Comparison of ENCODE assay signal across 17 cellular contexts in the genomic region with DNA sequence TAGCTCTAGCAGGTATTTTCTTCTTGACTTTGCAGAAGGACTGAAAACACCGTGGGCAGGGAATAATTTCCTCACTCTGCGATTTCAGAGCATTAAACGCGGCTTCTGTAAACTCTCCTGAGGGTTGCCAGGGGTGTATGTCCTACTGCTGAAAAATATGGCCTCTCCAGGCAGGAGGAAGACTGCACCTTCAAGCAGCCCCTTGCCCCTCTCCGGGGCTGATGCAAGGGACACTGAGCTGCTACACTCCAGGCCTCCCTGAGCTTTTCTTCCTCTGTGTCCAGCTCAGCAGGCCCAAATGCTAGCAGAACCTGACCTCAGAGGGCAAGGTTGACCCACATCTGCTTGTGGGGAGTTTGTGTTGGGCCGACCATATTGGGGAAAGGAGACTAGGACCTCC. TPM values are rescaled to one million over a fixed set of nuclear protein-coding genes. Genes with fewer than 3 reads are reported as not detected.
A peak's percentile ranks its signal among the peaks of the same experiment; 100 is the strongest.
DNase-seq lines count a peak whose midpoint lies in the region; ATAC-seq and TF ChIP-seq lines count a peak whose summit lies in the region.
"Had no signal": no experiment of that assay in that cellular context is flagged by ENCODE, and none has a peak within 500 bp of the region (broad histone marks: within the 10 kb centered on the region; RNA-seq: fewer than 3 reads in every experiment).

No MANE protein-coding gene starts in this region.

- peak; percentile 29 for DNase-seq in activated naive CD4-positive, alpha-beta T cell treated with anti-CD3 and anti-CD28 coated beads, Interleukin-2, amount 10 ng/mL, durations not matched to agents 7 days and 5 days
- no peak for DNase-seq in activated naive CD4-positive, alpha-beta T cell treated with Interleukin-2 at 50 U/mL for 16 hours
- no peak for DNase-seq in activated T-cell treated with anti-CD3 and anti-CD28 coated beads, Interleukin-2, amount 50 U/mL, for 4 hours
- DNase-seq in lower lobe of right lung (no peak), transverse colon (no peak), DMS79 (lab: John Stamatoyannopoulos, UW) (no peak), Right ventricle myocardium inferior (ENCODE audit: missing footprints) (no peak), ecto neural progenitor cell (ENCODE audit: low spot score) (no peak)
- DNase-seq: amniotic stem cell, MV-4-11, NCI-H69, PC-9 had no signal

- TF ChIP-seq POLR2A in transverse colon (IDR thresholded peaks at IDR 0.05) = no peak

- H3K36me3 Mint-ChIP-seq in activated naive CD4-positive, alpha-beta T cell treated with anti-CD3 and anti-CD28 coated beads, Interleukin-2, amount 10 ng/mL, durations not matched to agents 7 days and 5 days = peaks cover 60% of the 10 kb centered on the region
- H3K36me3 Mint-ChIP-seq in activated T-cell treated with anti-CD3 and anti-CD28 coated beads, Interleukin-2, amount 50 U/mL, for 4 hours (ENCODE audit: insufficient read depth) = peaks cover 51% of the 10 kb centered on the region
- H3K36me3 Mint-ChIP-seq: IgD-negative memory B cell had no signal

- H3K36me3 ChIP-seq in lower lobe of right lung (no peaks in the 10 kb centered on the region), transverse colon (no peaks in the 10 kb centered on the region)
- H3K36me3 ChIP-seq: stomach had no signal

- peak overlapping the region; percentile 92 for H3K27ac Mint-ChIP-seq in activated naive CD4-positive, alpha-beta T cell treated with anti-CD3 and anti-CD28 coated beads, Interleukin-2, amount 10 ng/mL, durations not matched to agents 7 days and 5 days

- H3K9me3 ChIP-seq in lower lobe of right lung = no peaks in the 10 kb centered on the region
- H3K9me3 ChIP-seq in transverse colon = no peaks in the 10 kb centered on the region
- H3K9me3 ChIP-seq: stomach had no signal

- TF ChIP-seq CTCF in lower lobe of right lung (IDR thresholded peaks at IDR 0.05) (no peak), transverse colon (IDR thresholded peaks at IDR 0.05) (no peak)

- H3K4me3 ChIP-seq in lower lobe of right lung (peak overlapping the region; percentile 36), transverse colon (peak overlapping the region in 1 of 4 donors; percentile 38)
- H3K4me3 ChIP-seq: PC-9, SK-N-MC had no signal

- H3K27me3 ChIP-seq in lower lobe of right lung (ENCODE audit: low read depth) (no peaks in the 10 kb centered on the region), transverse colon (peaks cover 3% of the 10 kb centered on the region)
- H3K27me3 ChIP-seq: stomach had no signal

- intact Hi-C loops in lower lobe of right lung (cut with DNase I) (no loop called here), transverse colon (cut with DNase I; ENCODE audit: low total_unique reads) (no loop called here), Right ventricle myocardium inferior (cut with DNase I) (no loop called here)

- WGBS in transverse colon (ENCODE audit: low coverage in 1 of 2), 2 donors = 63 to 80% methylated on average over 3 to 6 of the region's 6 CpGs

- H3K4me1 Mint-ChIP-seq in activated naive CD4-positive, alpha-beta T cell treated with anti-CD3 and anti-CD28 coated beads, Interleukin-2, amount 10 ng/mL, durations not matched to agents 7 days and 5 days = peaks cover 51% of the 10 kb centered on the region
- H3K4me1 Mint-ChIP-seq in activated T-cell treated with anti-CD3 and anti-CD28 coated beads, Interleukin-2, amount 50 U/mL, for 4 hours (ENCODE audit: low read depth) = peaks cover 52% of the 10 kb centered on the region

- H3K4me3 Mint-ChIP-seq in activated naive CD4-positive, alpha-beta T cell treated with anti-CD3 and anti-CD28 coated beads, Interleukin-2, amount 10 ng/mL, durations not matched to agents 7 days and 5 days = peak overlapping the region; percentile 90
- H3K4me3 Mint-ChIP-seq in activated T-cell treated with anti-CD3 and anti-CD28 coated beads, Interleukin-2, amount 50 U/mL, for 4 hours = peak overlapping the region; percentile 96

- no peak for TF ChIP-seq EP300 in transverse colon (IDR thresholded peaks at IDR 0.05; ENCODE audit: low read depth)

- CTCF ChIA-PET in activated naive CD4-positive, alpha-beta T cell treated with anti-CD3 and anti-CD28 coated beads, Interleukin-2, amount 10 ng/mL, durations not matched to agents 7 days and 5 days (lab: Charles Lee) = no interaction called here

- no peaks in the 10 kb centered on the region for H3K27me3 Mint-ChIP-seq in activated naive CD4-positive, alpha-beta T cell treated with anti-CD3 and anti-CD28 coated beads, Interleukin-2, amount 10 ng/mL, durations not matched to agents 7 days and 5 days
- H3K27me3 Mint-ChIP-seq in activated T-cell treated with anti-CD3 and anti-CD28 coated beads, Interleukin-2, amount 50 U/mL, for 4 hours (ENCODE audit: low read depth) = no peaks in the 10 kb centered on the region
- H3K27me3 Mint-ChIP-seq: IgD-negative memory B cell had no signal

- peaks cover 2% of the 10 kb centered on the region for H3K9me3 Mint-ChIP-seq in activated naive CD4-positive, alpha-beta T cell treated with anti-CD3 and anti-CD28 coated beads, Interleukin-2, amount 10 ng/mL, durations not matched to agents 7 days and 5 days
- no peaks in the 10 kb centered on the region for H3K9me3 Mint-ChIP-seq in activated T-cell treated with anti-CD3 and anti-CD28 coated beads, Interleukin-2, amount 50 U/mL, for 4 hours
- H3K9me3 Mint-ChIP-seq: IgD-negative memory B cell had no signal

- peak in 1 of 2 donors; percentile 5 for ATAC-seq in activated T-cell treated with anti-CD3 and anti-CD28 coated beads, Interleukin-2, amount 50 U/mL, for 4 hours
- no peak for ATAC-seq in lower lobe of right lung
- no peak for ATAC-seq in Right ventricle myocardium inferior

- H3K27ac ChIP-seq in lower lobe of right lung = no peak overlapping the region
- peak overlapping the region; percentile 21 to 63 (median 32) for H3K27ac ChIP-seq in transverse colon
- H3K27ac ChIP-seq: PC-9, SK-N-MC had no signal

- in situ Hi-C loops in transverse colon (cut with MboI; ENCODE audit: low pct_ligation_motif_present in 1 of 4, low pct_unique_long_range_greater_than_20kb in 1 of 4, low sequenced_read_pairs in 3 of 4) = no loop called here

- peaks cover 6% of the 10 kb centered on the region for H3K4me1 ChIP-seq in lower lobe of right lung
- no peaks in the 10 kb centered on the region for H3K4me1 ChIP-seq in transverse colon
- H3K4me1 ChIP-seq: Caco-2 had no signal

RNA-seq across cellular contexts. Expression of a gene that starts 2.2 kb away (rescaled TPM):
- total RNA-seq in activated T-cell treated with anti-CD3 and anti-CD28 coated beads, Interleukin-2, amount 50 U/mL, for 4 hours = 100 to 1,000 TPM; 638 to 711 (median 642) TPM
- total RNA-seq in lower lobe of right lung (6.1 TPM), transverse colon (1 to 10 TPM in 3 of 4 donors, not detected in 1; 1.9 to 4.3 (median 3.0) TPM), Right ventricle myocardium inferior (0.22 TPM)
- total RNA-seq: G401 had no signal

RNA-seq across cellular contexts. Expression of a gene that starts 21.7 kb away (rescaled TPM):
- 1 to 10 TPM; 3.8 to 6.1 (median 5.5) TPM for total RNA-seq in activated T-cell treated with anti-CD3 and anti-CD28 coated beads, Interleukin-2, amount 50 U/mL, for 4 hours
- total RNA-seq in lower lobe of right lung (199 TPM), transverse colon (10 to 100 TPM in 3 of 4 donors, 1 to 10 TPM in 1; 8.1 to 18.9 (median 12.6) TPM), Right ventricle myocardium inferior (20.8 TPM)
- total RNA-seq: G401 had no signal

RNA-seq across cellular contexts. Expression of a gene that starts 49.4 kb away (rescaled TPM):
- total RNA-seq in activated T-cell treated with anti-CD3 and anti-CD28 coated beads, Interleukin-2, amount 50 U/mL, for 4 hours = 1 to 10 TPM in 2 of 3 donors, under 1 TPM in 1; 0.84 to 1.4 (median 1.4) TPM
- 13.9 TPM for total RNA-seq in lower lobe of right lung
- total RNA-seq in transverse colon = 1 to 10 TPM; 1.8 to 7.0 (median 3.5) TPM
- total RNA-seq in Right ventricle myocardium inferior = 6.3 TPM

RNA-seq across cellular contexts. Expression of a gene that starts 59.7 kb away (rescaled TPM):
- 100 to 1,000 TPM; 184 to 216 (median 204) TPM for total RNA-seq in activated T-cell treated with anti-CD3 and anti-CD28 coated beads, Interleukin-2, amount 50 U/mL, for 4 hours
- total RNA-seq in lower lobe of right lung (142 TPM), transverse colon (10 to 100 TPM; 35.2 to 47.2 (median 45.1) TPM), Right ventricle myocardium inferior (97.5 TPM)

Comparison
In these comparisons a context has a peak if more than half of its experiments do, and no peak if none do; other contexts are left out.
1. RNA of a gene that starts 2.2 kb away (total RNA-seq): 638 to 711 TPM in activated T-cell treated with anti-CD3 and anti-CD28 coated beads, Interleukin-2, amount 50 U/mL, for 4 hours; 6.1 TPM in lower lobe of right lung (single experiment), 1.9 to 4.3 TPM in transverse colon and 0.22 TPM in Right ventricle myocardium inferior (single experiment); every median in the first group is over 10 times any median in the second.